Comparison of ENCODE assay signal across 4 cellular contexts in genomic region chr10:95994376-95994775, GRCh38. TPM values are rescaled to one million over a fixed set of nuclear protein-coding genes. Genes with fewer than 3 reads are reported as not detected.
DNase-seq lines count a peak whose midpoint lies in the region; TF ChIP-seq lines count a peak whose summit lies in the region.
"Not testable (repeated sequence)": the region's sequence is repeated elsewhere in the genome, so short reads cannot be mapped to it uniquely, and the experiment has no call there.

No MANE protein-coding gene starts in this region.

- H3K9ac ChIP-seq in OCI-LY3 (ENCODE audit: low read length) = not testable (repeated sequence)

- H4K20me1 ChIP-seq in OCI-LY3 (ENCODE audit: insufficient read depth, low read length) = not testable (repeated sequence)

- H3K27ac ChIP-seq in OCI-LY3 (ENCODE audit: low read length); testis; thyroid gland: not testable (repeated sequence)

- H3K79me2 ChIP-seq in OCI-LY3 (ENCODE audit: low read length) = not testable (repeated sequence)

- not testable (repeated sequence) for H3K36me3 ChIP-seq in OCI-LY3 (replicated peaks; ENCODE audit: low read depth, low read length); testis (ENCODE audit: low read depth, missing control alignments); thyroid gland

- peak overlapping the region; percentile 63 for H3K4me3 ChIP-seq in OCI-LY3 (ENCODE audit: low read length)
- H3K4me3 ChIP-seq in testis; thyroid gland (replicated peaks in 1 of 3): not testable (repeated sequence)

- TF ChIP-seq POLR2A in testis (IDR thresholded peaks at IDR 0.05); thyroid gland (IDR thresholded peaks at IDR 0.05): not testable (repeated sequence)

- H2AFZ ChIP-seq in OCI-LY3 (ENCODE audit: low read depth, low read length) = not testable (repeated sequence)

- intact Hi-C loops in testis (cut with DNase I; ENCODE audit: low total_unique reads); thyroid gland (cut with DNase I): not testable (repeated sequence)

- 65 to 79% methylated on average over 11 of the region's 11 CpGs for WGBS in testis, 2 donors
- WGBS in thyroid gland, 2 donors = 32 to 53% methylated on average over 11 of the region's 11 CpGs

- H3K4me1 ChIP-seq in OCI-LY3 (ENCODE audit: low read length); testis; thyroid gland: not testable (repeated sequence)

- DNase-seq in MV-4-11 (lab: John Stamatoyannopoulos, UW) = peak; percentile 31
- peak; percentile 17 for DNase-seq in testis
- DNase-seq in thyroid gland = peak; percentile 71 to 77

- H3K9me3 ChIP-seq in OCI-LY3 (ENCODE audit: insufficient read depth, low read length); testis; thyroid gland: not testable (repeated sequence)

- peaks cover 12% of the 10 kb centered on the region; the same call in 1 of the 2 replicates for H3K27me3 ChIP-seq in OCI-LY3 (ENCODE audit: low read depth, low read length)
- not testable (repeated sequence) for H3K27me3 ChIP-seq in testis, thyroid gland

- peak overlapping the region; percentile 83 for H3K4me2 ChIP-seq in OCI-LY3 (ENCODE audit: low read length)

- TF ChIP-seq CTCF in OCI-LY3 (IDR thresholded peaks at IDR 0.05; ENCODE audit: low read depth, low read length); testis (IDR thresholded peaks at IDR 0.05); thyroid gland (IDR thresholded peaks at IDR 0.05): not testable (repeated sequence)

RNA-seq across cellular contexts. Expression of gene CCNJ, which starts 49.0 kb away (rescaled TPM):
- total RNA-seq in testis = 1 to 10 TPM; 7.0 to 7.7 TPM
- polyA plus RNA-seq in testis (ENCODE audit: insufficient read depth, low read depth, low replicate concordance) = 8.1 TPM
- total RNA-seq in thyroid gland = 10 to 100 TPM in 1 of 4 donors, 1 to 10 TPM in 3; 4.6 to 10.6 (median 5.8) TPM

Comparison
In these comparisons a context has a peak if more than half of its experiments do, and no peak if none do; other contexts are left out.
1. DNase-seq: peak in every context shown above with its lines; median percentile 74 in thyroid gland; 31 in MV-4-11; 17 in testis.